In genomic region chr16:82701302-82702022, GRCh38 we compare ENCODE assay signal across 15 cellular contexts.
DNase-seq lines count a peak whose midpoint lies in the region; ATAC-seq and TF ChIP-seq lines count a peak whose summit lies in the region.
"Had no signal": no experiment of that assay in that cellular context is flagged by ENCODE, and none has a peak within 500 bp of the region (broad histone marks: within the 10 kb centered on the region; RNA-seq: fewer than 3 reads in every experiment).

No MANE protein-coding gene starts in this region.

- no peak for ATAC-seq in stimulated activated effector memory CD8-positive, alpha-beta T cell treated with anti-CD3 and anti-CD28 coated beads, Interleukin-12 subunit alpha, Interleukin-12 subunit beta, amount 100 ng/mL, for 72 hours
- ATAC-seq in GM21423 (IDR thresholded peaks at IDR 0.05; ENCODE audit: unreplicated experiment) = no peak

- H3K9me3 Mint-ChIP-seq in activated CD4-positive, alpha-beta memory T cell treated with anti-CD3 and anti-CD28 coated beads, Interleukin-2, amount 10 ng/mL, durations not matched to agents 7 days and 5 days = peaks cover 6% of the 10 kb centered on the region
- H3K9me3 Mint-ChIP-seq in activated CD4-positive, alpha-beta memory T cell treated with anti-CD3 and anti-CD28 coated beads for 36 hours = no peaks in the 10 kb centered on the region
- no peaks in the 10 kb centered on the region for H3K9me3 Mint-ChIP-seq in T-helper 1 cell treated with Interleukin-12 subunit alpha and Interleukin-12 subunit beta and Interleukin-4 antibody, amounts not matched to agents 30 μg/mL and 1 μg/mL, for 36 hours
- H3K9me3 Mint-ChIP-seq in stimulated activated effector memory CD8-positive, alpha-beta T cell treated with anti-CD3 and anti-CD28 coated beads, Interleukin-12 subunit alpha, Interleukin-12 subunit beta, amount 100 ng/mL, for 72 hours = no peaks in the 10 kb centered on the region
- H3K9me3 Mint-ChIP-seq: activated T-cell treated with anti-CD3 and anti-CD28 coated beads, Interleukin-2, amount 50 U/mL, for 24 hours had no signal

- H3K27me3 Mint-ChIP-seq in activated CD4-positive, alpha-beta memory T cell treated with anti-CD3 and anti-CD28 coated beads, Interleukin-2, amount 10 ng/mL, durations not matched to agents 7 days and 5 days = peaks cover 5% of the 10 kb centered on the region
- H3K27me3 Mint-ChIP-seq in activated CD4-positive, alpha-beta memory T cell treated with anti-CD3 and anti-CD28 coated beads for 36 hours = peaks cover 1% of the 10 kb centered on the region
- H3K27me3 Mint-ChIP-seq in T-helper 1 cell treated with Interleukin-12 subunit alpha and Interleukin-12 subunit beta and Interleukin-4 antibody, amounts not matched to agents 30 μg/mL and 1 μg/mL, for 36 hours (ENCODE audit: low read depth) = peaks cover 16% of the 10 kb centered on the region

- TF ChIP-seq CTCF in fibroblast of villous mesenchyme (IDR thresholded peaks at IDR 0.05; ENCODE audit: insufficient read depth, low read depth, low read length) = no peak

- H3K4me1 Mint-ChIP-seq in activated CD4-positive, alpha-beta memory T cell treated with anti-CD3 and anti-CD28 coated beads, Interleukin-2, amount 10 ng/mL, durations not matched to agents 7 days and 5 days = peaks cover 41% of the 10 kb centered on the region
- peaks cover 11% of the 10 kb centered on the region for H3K4me1 Mint-ChIP-seq in activated CD4-positive, alpha-beta memory T cell treated with anti-CD3 and anti-CD28 coated beads for 36 hours (ENCODE audit: low read depth)
- H3K4me1 Mint-ChIP-seq in T-helper 1 cell treated with Interleukin-12 subunit alpha and Interleukin-12 subunit beta and Interleukin-4 antibody, amounts not matched to agents 30 μg/mL and 1 μg/mL, for 36 hours (ENCODE audit: low read depth) = peaks cover 14% of the 10 kb centered on the region
- H3K4me1 Mint-ChIP-seq in stimulated activated effector memory CD8-positive, alpha-beta T cell treated with anti-CD3 and anti-CD28 coated beads, Interleukin-12 subunit alpha, Interleukin-12 subunit beta, amount 100 ng/mL, for 72 hours = peaks cover 10% of the 10 kb centered on the region

- intact Hi-C loops in activated CD4-positive, alpha-beta memory T cell treated with anti-CD3 and anti-CD28 coated beads for 36 hours (cut with micrococcal nuclease) = loop anchor here (2.0 kb wide), 1 partner anchor 49 kb away; no protein-coding TSS in a partner anchor

- H3K4me3 ChIP-seq in fibroblast of villous mesenchyme (ENCODE audit: low read depth, low read length) = no peak overlapping the region
- H3K4me3 ChIP-seq: colonic mucosa, prostate gland had no signal

- H3K27ac Mint-ChIP-seq in activated CD4-positive, alpha-beta memory T cell treated with anti-CD3 and anti-CD28 coated beads, Interleukin-2, amount 10 ng/mL, durations not matched to agents 7 days and 5 days = peak overlapping the region; percentile 70
- no peak overlapping the region for H3K27ac Mint-ChIP-seq in activated CD4-positive, alpha-beta memory T cell treated with anti-CD3 and anti-CD28 coated beads for 36 hours
- H3K27ac Mint-ChIP-seq in T-helper 1 cell treated with Interleukin-12 subunit alpha and Interleukin-12 subunit beta and Interleukin-4 antibody, amounts not matched to agents 30 μg/mL and 1 μg/mL, for 36 hours = peak overlapping the region; percentile 2
- H3K27ac Mint-ChIP-seq in stimulated activated effector memory CD8-positive, alpha-beta T cell treated with anti-CD3 and anti-CD28 coated beads, Interleukin-12 subunit alpha, Interleukin-12 subunit beta, amount 100 ng/mL, for 72 hours = no peak overlapping the region

- H3K36me3 Mint-ChIP-seq in activated CD4-positive, alpha-beta memory T cell treated with anti-CD3 and anti-CD28 coated beads, Interleukin-2, amount 10 ng/mL, durations not matched to agents 7 days and 5 days (ENCODE audit: low read depth) = peaks cover 5% of the 10 kb centered on the region
- H3K36me3 Mint-ChIP-seq in activated CD4-positive, alpha-beta memory T cell treated with anti-CD3 and anti-CD28 coated beads for 36 hours = no peaks in the 10 kb centered on the region
- no peaks in the 10 kb centered on the region for H3K36me3 Mint-ChIP-seq in T-helper 1 cell treated with Interleukin-12 subunit alpha and Interleukin-12 subunit beta and Interleukin-4 antibody, amounts not matched to agents 30 μg/mL and 1 μg/mL, for 36 hours (ENCODE audit: low read depth)
- no peaks in the 10 kb centered on the region for H3K36me3 Mint-ChIP-seq in stimulated activated effector memory CD8-positive, alpha-beta T cell treated with anti-CD3 and anti-CD28 coated beads, Interleukin-12 subunit alpha, Interleukin-12 subunit beta, amount 100 ng/mL, for 72 hours

- CTCF ChIA-PET in activated CD4-positive, alpha-beta memory T cell treated with anti-CD3 and anti-CD28 coated beads, Interleukin-2, amount 10 ng/mL, durations not matched to agents 7 days and 5 days (lab: Charles Lee) = no interaction called here
- CTCF ChIA-PET in activated CD4-positive, alpha-beta memory T cell treated with anti-CD3 and anti-CD28 coated beads for 36 hours (lab: Charles Lee) = interaction anchor here (1.4 kb wide), 1 partner anchor 50 kb away, joined by 4 read pairs; no protein-coding TSS in a partner anchor

- no peak overlapping the region for H3K4me3 Mint-ChIP-seq in activated CD4-positive, alpha-beta memory T cell treated with anti-CD3 and anti-CD28 coated beads, Interleukin-2, amount 10 ng/mL, durations not matched to agents 7 days and 5 days
- no peak overlapping the region for H3K4me3 Mint-ChIP-seq in activated CD4-positive, alpha-beta memory T cell treated with anti-CD3 and anti-CD28 coated beads for 36 hours
- H3K4me3 Mint-ChIP-seq in T-helper 1 cell treated with Interleukin-12 subunit alpha and Interleukin-12 subunit beta and Interleukin-4 antibody, amounts not matched to agents 30 μg/mL and 1 μg/mL, for 36 hours = peak overlapping the region; percentile 0
- H3K4me3 Mint-ChIP-seq in stimulated activated effector memory CD8-positive, alpha-beta T cell treated with anti-CD3 and anti-CD28 coated beads, Interleukin-12 subunit alpha, Interleukin-12 subunit beta, amount 100 ng/mL, for 72 hours = peak overlapping the region; percentile 0
- H3K4me3 Mint-ChIP-seq: activated T-cell treated with anti-CD3 and anti-CD28 coated beads, Interleukin-2, amount 50 U/mL, for 24 hours had no signal

- POLR2A ChIA-PET in activated CD4-positive, alpha-beta memory T cell treated with anti-CD3 and anti-CD28 coated beads, Interleukin-2, amount 10 ng/mL, durations not matched to agents 7 days and 5 days (lab: Charles Lee) = no interaction called here
- POLR2A ChIA-PET in activated CD4-positive, alpha-beta memory T cell treated with anti-CD3 and anti-CD28 coated beads for 36 hours (lab: Charles Lee) = no interaction called here

- no peak for DNase-seq in activated CD4-positive, alpha-beta memory T cell treated with anti-CD3 and anti-CD28 coated beads, Interleukin-2, amount 10 ng/mL, durations not matched to agents 7 days and 5 days
- no peak for DNase-seq in activated CD4-positive, alpha-beta memory T cell treated with anti-CD3 and anti-CD28 coated beads for 36 hours
- peak; percentile 19 for DNase-seq in fibroblast of villous mesenchyme (ENCODE audit: low read depth)
- DNase-seq in stimulated activated effector memory CD8-positive, alpha-beta T cell treated with anti-CD3 and anti-CD28 coated beads, Interleukin-12 subunit alpha, Interleukin-12 subunit beta, amount 100 ng/mL, for 72 hours (ENCODE audit: low spot score in 2 of 2) = no peak
- no peak for DNase-seq in NCI-H146 treated with DMSO at 0.1 percent for 48 hours (lab: John Stamatoyannopoulos, UW; ENCODE audit: unreplicated experiment)
- DNase-seq in retina = no peak
- DNase-seq: ACHN; activated CD4-positive, alpha-beta T cell treated with anti-CD3 and anti-CD28 coated beads for 1 hour; activated T-cell treated with anti-CD3 and anti-CD28 coated beads, Interleukin-2, amount 50 U/mL, for 24 hours; colonic mucosa; erythroblast; NCI-H526 had no signal

Comparison
In these comparisons a context has a peak if more than half of its experiments do, and no peak if none do; other contexts are left out.
1. H3K27ac Mint-ChIP-seq: peak in activated CD4-positive, alpha-beta memory T cell treated with anti-CD3 and anti-CD28 coated beads, Interleukin-2, amount 10 ng/mL, durations not matched to agents 7 days and 5 days (single experiment) and T-helper 1 cell treated with Interleukin-12 subunit alpha and Interleukin-12 subunit beta and Interleukin-4 antibody, amounts not matched to agents 30 μg/mL and 1 μg/mL, for 36 hours (single experiment); none in activated CD4-positive, alpha-beta memory T cell treated with anti-CD3 and anti-CD28 coated beads for 36 hours (single experiment) and stimulated activated effector memory CD8-positive, alpha-beta T cell treated with anti-CD3 and anti-CD28 coated beads, Interleukin-12 subunit alpha, Interleukin-12 subunit beta, amount 100 ng/mL, for 72 hours (single experiment).
2. H3K4me3 Mint-ChIP-seq: peak in T-helper 1 cell treated with Interleukin-12 subunit alpha and Interleukin-12 subunit beta and Interleukin-4 antibody, amounts not matched to agents 30 μg/mL and 1 μg/mL, for 36 hours (single experiment) and stimulated activated effector memory CD8-positive, alpha-beta T cell treated with anti-CD3 and anti-CD28 coated beads, Interleukin-12 subunit alpha, Interleukin-12 subunit beta, amount 100 ng/mL, for 72 hours (single experiment); none in activated CD4-positive, alpha-beta memory T cell treated with anti-CD3 and anti-CD28 coated beads, Interleukin-2, amount 10 ng/mL, durations not matched to agents 7 days and 5 days (single experiment) and activated CD4-positive, alpha-beta memory T cell treated with anti-CD3 and anti-CD28 coated beads for 36 hours (single experiment).